Comparison of ENCODE assay signal across 20 cellular contexts in genomic region chr17:8472663-8473062, GRCh38.
"Had no signal": no experiment of that assay in that cellular context is flagged by ENCODE, and none has a peak within 500 bp of the region (broad histone marks: within the 10 kb centered on the region; RNA-seq: fewer than 3 reads in every experiment).

No MANE protein-coding gene starts in this region.

- FAIRE-seq: colon, keratinocyte had no signal

- H3K4me3 Mint-ChIP-seq: activated naive CD4-positive, alpha-beta T cell treated with anti-CD3 and anti-CD28 coated beads, Interleukin-2, amount 10 ng/mL, durations not matched to agents 7 days and 5 days; activated naive CD8-positive, alpha-beta T cell treated with anti-CD3 and anti-CD28 coated beads, Interleukin-2, amount 50 U/mL, for 24 hours; activated T-cell treated with anti-CD3 and anti-CD28 coated beads, Interleukin-2, amount 50 U/mL, for 72 hours; memory B cell; nephron had no signal

- H3K27ac ChIP-seq: brain microvascular endothelial cell, epithelial cell of prostate, upper lobe of right lung had no signal

- H3K9me3 Mint-ChIP-seq: activated naive CD4-positive, alpha-beta T cell treated with anti-CD3 and anti-CD28 coated beads, Interleukin-2, amount 10 ng/mL, durations not matched to agents 7 days and 5 days; activated naive CD8-positive, alpha-beta T cell treated with anti-CD3 and anti-CD28 coated beads, Interleukin-2, amount 50 U/mL, for 24 hours; activated T-cell treated with anti-CD3 and anti-CD28 coated beads, Interleukin-2, amount 50 U/mL, for 72 hours; memory B cell; nephron had no signal

- H3K9me3 ChIP-seq: upper lobe of right lung had no signal

- DNase-seq: activated CD4-positive, alpha-beta T cell treated with anti-CD3 and anti-CD28 coated beads, Interleukin-2, amount 50 U/mL, for 1 hour; activated CD4-positive, CD25-positive, alpha-beta regulatory T cell treated with anti-CD3 and anti-CD28 coated beads, Interleukin-2, amount 50 U/mL, for 72 hours; activated CD8-positive, alpha-beta memory T cell treated with anti-CD3 and anti-CD28 coated beads, Interleukin-2, amount 50 U/mL, for 48 hours; activated effector memory CD4-positive, alpha-beta T cell treated with anti-CD3 and anti-CD28 coated beads, Interleukin-2, amount 50 U/mL, for 16 hours; activated naive CD4-positive, alpha-beta T cell treated with anti-CD3 and anti-CD28 coated beads, Interleukin-2, amount 10 ng/mL, durations not matched to agents 7 days and 5 days; activated naive CD8-positive, alpha-beta T cell treated with anti-CD3 and anti-CD28 coated beads, Interleukin-2, amount 50 U/mL, for 24 hours; activated T-cell treated with anti-CD3 and anti-CD28 coated beads, Interleukin-2, amount 50 U/mL, for 72 hours; brain microvascular endothelial cell; central memory CD4-positive, alpha-beta T cell; left colon; nucleus accumbens; stimulated activated CD4-positive, alpha-beta T cell treated with anti-CD3 and anti-CD28 coated beads, Interleukin-2, amount 100 ng/mL, for 48 hours; stimulated activated naive CD4-positive, alpha-beta T cell; upper lobe of right lung had no signal

- H3K27me3 ChIP-seq: brain microvascular endothelial cell, upper lobe of right lung had no signal

- H3K4me1 Mint-ChIP-seq: activated naive CD4-positive, alpha-beta T cell treated with anti-CD3 and anti-CD28 coated beads, Interleukin-2, amount 10 ng/mL, durations not matched to agents 7 days and 5 days; activated naive CD8-positive, alpha-beta T cell treated with anti-CD3 and anti-CD28 coated beads, Interleukin-2, amount 50 U/mL, for 24 hours; memory B cell had no signal

- H3K27ac Mint-ChIP-seq: activated naive CD4-positive, alpha-beta T cell treated with anti-CD3 and anti-CD28 coated beads, Interleukin-2, amount 10 ng/mL, durations not matched to agents 7 days and 5 days; activated naive CD8-positive, alpha-beta T cell treated with anti-CD3 and anti-CD28 coated beads, Interleukin-2, amount 50 U/mL, for 24 hours; activated T-cell treated with anti-CD3 and anti-CD28 coated beads, Interleukin-2, amount 50 U/mL, for 72 hours; memory B cell had no signal

- ATAC-seq: activated naive CD8-positive, alpha-beta T cell treated with anti-CD3 and anti-CD28 coated beads, Interleukin-2, amount 50 U/mL, for 24 hours; activated T-cell treated with anti-CD3 and anti-CD28 coated beads, Interleukin-2, amount 50 U/mL, for 72 hours; left colon; SK-N-SH treated with all-trans-retinoic acid at 6 μM for 48 hours; upper lobe of right lung had no signal

- H3K4me3 ChIP-seq: upper lobe of right lung had no signal

- H3K27me3 Mint-ChIP-seq: activated naive CD4-positive, alpha-beta T cell treated with anti-CD3 and anti-CD28 coated beads, Interleukin-2, amount 10 ng/mL, durations not matched to agents 7 days and 5 days; activated naive CD8-positive, alpha-beta T cell treated with anti-CD3 and anti-CD28 coated beads, Interleukin-2, amount 50 U/mL, for 24 hours; memory B cell had no signal
